32 cellular contexts compared by ENCODE assay signal in genomic region chr2:133720429-133720828, GRCh38.
"Had no signal": no experiment of that assay in that cellular context is flagged by ENCODE, and none has a peak within 500 bp of the region (broad histone marks: within the 10 kb centered on the region; RNA-seq: fewer than 3 reads in every experiment).

No MANE protein-coding gene starts in this region.

- H3K36me3 ChIP-seq: adrenal gland, ascending aorta, brain microvascular endothelial cell, breast epithelium, cardiac muscle cell had no signal

- DNase-seq: activated effector memory CD4-positive, alpha-beta T cell treated with anti-CD3 and anti-CD28 coated beads, Interleukin-2, amount 50 U/mL, for 16 hours; activated effector memory CD4-positive, alpha-beta T cell treated with Interleukin-2 at 50 U/mL for 16 hours; activated gamma-delta T cell; activated gamma-delta T cell treated with Interleukin-2 at 50 U/mL for 16 hours; activated naive CD4-positive, alpha-beta T cell; activated naive CD4-positive, alpha-beta T cell treated with anti-CD3 and anti-CD28 coated beads for 36 hours; activated naive CD4-positive, alpha-beta T cell treated with anti-CD3 and anti-CD28 coated beads, Interleukin-2, amount 10 ng/mL, durations not matched to agents 7 days and 5 days; activated naive CD4-positive, alpha-beta T cell treated with anti-CD3 and anti-CD28 coated beads, Interleukin-2, amount 50 U/mL, for 16 hours; activated naive CD4-positive, alpha-beta T cell treated with Interleukin-2 at 50 U/mL for 16 hours; activated naive CD8-positive, alpha-beta T cell treated with anti-CD3 and anti-CD28 coated beads for 36 hours; activated naive CD8-positive, alpha-beta T cell treated with anti-CD3 and anti-CD28 coated beads, Interleukin-2, amount 10 ng/mL, durations not matched to agents 7 days and 5 days; activated naive CD8-positive, alpha-beta T cell treated with anti-CD3 and anti-CD28 coated beads, Interleukin-2, amount 50 U/mL, for 24 hours; activated T-cell treated with anti-CD3 and anti-CD28 coated beads, Interleukin-2, amount 50 U/mL, for 1 hour; activated T-cell treated with anti-CD3 and anti-CD28 coated beads, Interleukin-2, amount 50 U/mL, for 24 hours; activated T-cell treated with anti-CD3 and anti-CD28 coated beads, Interleukin-2, amount 50 U/mL, for 4 hours; activated T-cell treated with anti-CD3 and anti-CD28 coated beads, Interleukin-2, amount 50 U/mL, for 48 hours; activated T-cell treated with anti-CD3 and anti-CD28 coated beads, Interleukin-2, amount 50 U/mL, for 72 hours; adrenal gland; amniotic stem cell; amygdala; anterior cingulate cortex; aorta; body of pancreas; brain microvascular endothelial cell; caudate nucleus; central memory CD4-positive, alpha-beta T cell; cerebellar nuclear complex had no signal

- H3K9me3 ChIP-seq: adrenal gland, ascending aorta, body of pancreas, breast epithelium had no signal

- H3K4me3 ChIP-seq: adrenal gland, ascending aorta, body of pancreas, breast epithelium, cardiac muscle cell had no signal

- ATAC-seq: activated naive CD4-positive, alpha-beta T cell treated with anti-CD3 and anti-CD28 coated beads, Interleukin-2, amount 50 U/mL, for 72 hours; activated naive CD8-positive, alpha-beta T cell treated with anti-CD3 and anti-CD28 coated beads, Interleukin-2, amount 50 U/mL, for 24 hours; activated T-cell treated with anti-CD3 and anti-CD28 coated beads, Interleukin-2, amount 50 U/mL, for 4 hours; activated T-cell treated with anti-CD3 and anti-CD28 coated beads, Interleukin-2, amount 50 U/mL, for 72 hours; activated T-helper 17 cell treated with anti-CD3 and anti-CD28 coated beads, Interleukin-2, amount 50 U/mL, for 72 hours; body of pancreas had no signal

- H3K27me3 ChIP-seq: adrenal gland, ascending aorta, body of pancreas, brain microvascular endothelial cell, breast epithelium, cardiac muscle cell had no signal

- H3K4me1 ChIP-seq: adrenal gland, ascending aorta, body of pancreas, breast epithelium had no signal

- H3K27ac ChIP-seq: adrenal gland, ascending aorta, body of pancreas, brain microvascular endothelial cell, breast epithelium, cardiac muscle cell had no signal
